ENCODE assay signal across 1 cellular context in the genomic region with DNA sequence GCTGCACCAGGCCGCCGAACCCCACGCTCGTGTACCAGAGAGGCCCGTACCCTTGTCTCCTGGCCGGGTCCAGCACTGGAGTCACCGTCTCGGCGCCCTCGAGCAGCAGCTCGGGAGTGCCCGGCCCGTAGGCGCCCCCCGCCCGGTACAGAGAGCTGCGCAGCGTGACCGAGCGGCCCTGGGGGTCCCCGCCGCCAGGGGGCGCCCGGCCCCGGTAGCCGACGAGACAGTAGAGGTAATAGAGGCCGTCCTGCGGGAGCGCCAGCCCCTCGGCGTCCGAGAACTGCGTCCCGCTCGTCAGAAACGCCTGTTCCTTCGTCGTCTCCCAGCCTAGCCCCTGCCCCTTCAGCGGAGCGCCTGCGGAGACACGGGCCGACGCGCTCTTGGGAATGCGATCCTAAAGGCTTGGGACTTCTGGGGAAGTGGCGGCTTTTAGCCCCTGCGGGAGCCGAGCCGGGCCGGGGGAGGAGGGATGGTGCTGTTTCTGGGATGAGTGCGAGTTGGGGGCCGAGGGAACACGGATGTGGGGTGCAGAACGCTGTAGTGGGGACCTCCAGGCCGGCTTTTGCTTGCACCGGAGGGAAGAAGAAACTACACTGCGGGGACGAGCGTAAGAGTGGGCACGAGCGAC.
TF ChIP-seq lines count a peak whose summit lies in the region.

No MANE protein-coding gene starts in this region.

TF ChIP-seq in K562, 482 proteins besides CTCF, POLR2A, EP300 and RAD21 (continued from another document and continues in another):
- TF ChIP-seq, protein P1, sequence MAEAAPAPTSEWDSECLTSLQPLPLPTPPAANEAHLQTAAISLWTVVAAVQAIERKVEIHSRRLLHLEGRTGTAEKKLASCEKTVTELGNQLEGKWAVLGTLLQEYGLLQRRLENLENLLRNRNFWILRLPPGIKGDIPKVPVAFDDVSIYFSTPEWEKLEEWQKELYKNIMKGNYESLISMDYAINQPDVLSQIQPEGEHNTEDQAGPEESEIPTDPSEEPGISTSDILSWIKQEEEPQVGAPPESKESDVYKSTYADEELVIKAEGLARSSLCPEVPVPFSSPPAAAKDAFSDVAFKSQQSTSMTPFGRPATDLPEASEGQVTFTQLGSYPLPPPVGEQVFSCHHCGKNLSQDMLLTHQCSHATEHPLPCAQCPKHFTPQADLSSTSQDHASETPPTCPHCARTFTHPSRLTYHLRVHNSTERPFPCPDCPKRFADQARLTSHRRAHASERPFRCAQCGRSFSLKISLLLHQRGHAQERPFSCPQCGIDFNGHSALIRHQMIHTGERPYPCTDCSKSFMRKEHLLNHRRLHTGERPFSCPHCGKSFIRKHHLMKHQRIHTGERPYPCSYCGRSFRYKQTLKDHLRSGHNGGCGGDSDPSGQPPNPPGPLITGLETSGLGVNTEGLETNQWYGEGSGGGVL (CRISPR knock-in tag; IDR thresholded peaks at IDR 0.05): no peak
- TF ChIP-seq ZNF830 (CRISPR knock-in tag; IDR thresholded peaks at IDR 0.05) (no peak), PTBP1 (IDR thresholded peaks at IDR 0.05; ENCODE audit: low read depth, low read length) (no peak), SMAD1 (IDR thresholded peaks at IDR 0.05; ENCODE audit: low read depth, low read length, partially characterized antibody) (no peak), ZNF384 (IDR thresholded peaks at IDR 0.05; ENCODE audit: low read depth, low read length) (no peak), ZNF143 (CRISPR knock-in tag; IDR thresholded peaks at IDR 0.05) (no peak), NFRKB (IDR thresholded peaks at IDR 0.05; ENCODE audit: low read depth) (no peak), TAF7 (tag; IDR thresholded peaks at IDR 0.05) (no peak), PML (IDR thresholded peaks at IDR 0.05; ENCODE audit: low read length) (no peak), ZNF740 (CRISPR knock-in tag; IDR thresholded peaks at IDR 0.05) (no peak), ZNF740 (tag; IDR thresholded peaks at IDR 0.05) (no peak), ZNF212 (CRISPR knock-in tag; IDR thresholded peaks at IDR 0.05) (no peak), THRAP3 (IDR thresholded peaks at IDR 0.05; ENCODE audit: borderline replicate concordance) (no peak), ELK1 (CRISPR knock-in tag; IDR thresholded peaks at IDR 0.05) (no peak), ZNF551 (CRISPR knock-in tag; IDR thresholded peaks at IDR 0.05) (no peak), DDX20 (tag; IDR thresholded peaks at IDR 0.05; ENCODE audit: low read depth) (no peak), MAFF (IDR thresholded peaks at IDR 0.05; ENCODE audit: low read length) (no peak), UBTF (IDR thresholded peaks at IDR 0.05; ENCODE audit: borderline replicate concordance in 1 of 2, low read depth in 2 of 2, low read length in 2 of 2) (peak; percentile 95 to 96), SFPQ (IDR thresholded peaks at IDR 0.05; ENCODE audit: low read depth, low read length) (no peak), NFYB (IDR thresholded peaks at IDR 0.05; ENCODE audit: extremely low read depth, insufficient read length) (no peak), FIP1L1 (IDR thresholded peaks at IDR 0.05; ENCODE audit: low read depth, low read length, poor library complexity, severe bottlenecking) (peak; percentile 96), CEBPG (CRISPR knock-in tag; IDR thresholded peaks at IDR 0.05) (no peak; the same call in 1 of the 2 replicates), CEBPG (tag; conservative IDR thresholded peaks at IDR 0.05 in 1 of 2, IDR thresholded peaks at IDR 0.05 in 1 of 2) (no peak), ZBTB1 (CRISPR knock-in tag; IDR thresholded peaks at IDR 0.05; ENCODE audit: borderline replicate concordance, low read depth) (no peak), XRCC4 (IDR thresholded peaks at IDR 0.05; ENCODE audit: extremely low read depth, insufficient read depth, insufficient read length) (no peak), ZNF133 (CRISPR knock-in tag; IDR thresholded peaks at IDR 0.05) (no peak), MECOM (CRISPR knock-in tag; IDR thresholded peaks at IDR 0.05) (no peak), NR2C1 (IDR thresholded peaks at IDR 0.05) (no peak), NR2C1 (tag; IDR thresholded peaks at IDR 0.05) (no peak), SLC30A9 (CRISPR knock-in tag; IDR thresholded peaks at IDR 0.05) (no peak)
- TF ChIP-seq, protein P2, sequence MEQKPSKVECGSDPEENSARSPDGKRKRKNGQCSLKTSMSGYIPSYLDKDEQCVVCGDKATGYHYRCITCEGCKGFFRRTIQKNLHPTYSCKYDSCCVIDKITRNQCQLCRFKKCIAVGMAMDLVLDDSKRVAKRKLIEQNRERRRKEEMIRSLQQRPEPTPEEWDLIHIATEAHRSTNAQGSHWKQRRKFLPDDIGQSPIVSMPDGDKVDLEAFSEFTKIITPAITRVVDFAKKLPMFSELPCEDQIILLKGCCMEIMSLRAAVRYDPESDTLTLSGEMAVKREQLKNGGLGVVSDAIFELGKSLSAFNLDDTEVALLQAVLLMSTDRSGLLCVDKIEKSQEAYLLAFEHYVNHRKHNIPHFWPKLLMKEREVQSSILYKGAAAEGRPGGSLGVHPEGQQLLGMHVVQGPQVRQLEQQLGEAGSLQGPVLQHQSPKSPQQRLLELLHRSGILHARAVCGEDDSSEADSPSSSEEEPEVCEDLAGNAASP (IDR thresholded peaks at IDR 0.05): no peak
- TF ChIP-seq, protein P3, sequence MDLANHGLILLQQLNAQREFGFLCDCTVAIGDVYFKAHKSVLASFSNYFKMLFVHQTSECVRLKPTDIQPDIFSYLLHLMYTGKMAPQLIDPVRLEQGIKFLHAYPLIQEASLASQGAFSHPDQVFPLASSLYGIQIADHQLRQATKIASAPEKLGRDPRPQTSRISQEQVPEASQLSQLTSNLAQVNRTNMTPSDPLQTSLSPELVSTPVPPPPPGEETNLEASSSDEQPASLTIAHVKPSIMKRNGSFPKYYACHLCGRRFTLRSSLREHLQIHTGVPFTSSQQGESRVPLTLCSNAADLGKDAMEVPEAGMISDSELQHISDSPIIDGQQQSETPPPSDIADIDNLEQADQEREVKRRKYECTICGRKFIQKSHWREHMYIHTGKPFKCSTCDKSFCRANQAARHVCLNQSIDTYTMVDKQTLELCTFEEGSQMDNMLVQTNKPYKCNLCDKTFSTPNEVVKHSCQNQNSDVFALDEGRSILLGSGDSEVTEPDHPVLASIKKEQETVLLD (IDR thresholded peaks at IDR 0.05): peak; percentile 73; the same call in 1 of the 2 replicates
- TF ChIP-seq, protein P4, sequence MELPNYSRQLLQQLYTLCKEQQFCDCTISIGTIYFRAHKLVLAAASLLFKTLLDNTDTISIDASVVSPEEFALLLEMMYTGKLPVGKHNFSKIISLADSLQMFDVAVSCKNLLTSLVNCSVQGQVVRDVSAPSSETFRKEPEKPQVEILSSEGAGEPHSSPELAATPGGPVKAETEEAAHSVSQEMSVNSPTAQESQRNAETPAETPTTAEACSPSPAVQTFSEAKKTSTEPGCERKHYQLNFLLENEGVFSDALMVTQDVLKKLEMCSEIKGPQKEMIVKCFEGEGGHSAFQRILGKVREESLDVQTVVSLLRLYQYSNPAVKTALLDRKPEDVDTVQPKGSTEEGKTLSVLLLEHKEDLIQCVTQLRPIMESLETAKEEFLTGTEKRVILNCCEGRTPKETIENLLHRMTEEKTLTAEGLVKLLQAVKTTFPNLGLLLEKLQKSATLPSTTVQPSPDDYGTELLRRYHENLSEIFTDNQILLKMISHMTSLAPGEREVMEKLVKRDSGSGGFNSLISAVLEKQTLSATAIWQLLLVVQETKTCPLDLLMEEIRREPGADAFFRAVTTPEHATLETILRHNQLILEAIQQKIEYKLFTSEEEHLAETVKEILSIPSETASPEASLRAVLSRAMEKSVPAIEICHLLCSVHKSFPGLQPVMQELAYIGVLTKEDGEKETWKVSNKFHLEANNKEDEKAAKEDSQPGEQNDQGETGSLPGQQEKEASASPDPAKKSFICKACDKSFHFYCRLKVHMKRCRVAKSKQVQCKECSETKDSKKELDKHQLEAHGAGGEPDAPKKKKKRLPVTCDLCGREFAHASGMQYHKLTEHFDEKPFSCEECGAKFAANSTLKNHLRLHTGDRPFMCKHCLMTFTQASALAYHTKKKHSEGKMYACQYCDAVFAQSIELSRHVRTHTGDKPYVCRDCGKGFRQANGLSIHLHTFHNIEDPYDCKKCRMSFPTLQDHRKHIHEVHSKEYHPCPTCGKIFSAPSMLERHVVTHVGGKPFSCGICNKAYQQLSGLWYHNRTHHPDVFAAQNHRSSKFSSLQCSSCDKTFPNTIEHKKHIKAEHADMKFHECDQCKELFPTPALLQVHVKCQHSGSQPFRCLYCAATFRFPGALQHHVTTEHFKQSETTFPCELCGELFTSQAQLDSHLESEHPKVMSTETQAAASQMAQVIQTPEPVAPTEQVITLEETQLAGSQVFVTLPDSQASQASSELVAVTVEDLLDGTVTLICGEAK (IDR thresholded peaks at IDR 0.05): peak; percentile 60; the same call in 1 of the 2 replicates
- TF ChIP-seq, protein P4 (CRISPR knock-in tag; IDR thresholded peaks at IDR 0.05): no peak
